In genomic region chr15:66067687-66068086, GRCh38 we compare ENCODE assay signal across 19 cellular contexts.
"Had no signal": no experiment of that assay in that cellular context is flagged by ENCODE, and none has a peak within 500 bp of the region (broad histone marks: within the 10 kb centered on the region; RNA-seq: fewer than 3 reads in every experiment).

No MANE protein-coding gene starts in this region.

- H3K4me3 Mint-ChIP-seq: activated naive CD4-positive, alpha-beta T cell treated with anti-CD3 and anti-CD28 coated beads, Interleukin-2, amount 10 ng/mL, durations not matched to agents 7 days and 5 days; activated T-helper 17 cell treated with anti-CD3 and anti-CD28 coated beads, Interleukin-2, amount 50 U/mL, for 72 hours; natural killer cell treated with Interleukin-12 subunit alpha and Interleukin-12 subunit beta and Interleukin-15 and Interleukin-18, amount 100 ng/mL, for 72 hours had no signal

- H3K27me3 ChIP-seq: ascending aorta, transverse colon, vagina had no signal

- ATAC-seq: activated T-helper 17 cell treated with anti-CD3 and anti-CD28 coated beads, Interleukin-2, amount 50 U/mL, for 72 hours; natural killer cell treated with Interleukin-12 subunit alpha and Interleukin-12 subunit beta and Interleukin-15 and Interleukin-18, amount 100 ng/mL, for 72 hours had no signal

- H3K27me3 Mint-ChIP-seq: activated T-helper 17 cell treated with anti-CD3 and anti-CD28 coated beads, Interleukin-2, amount 50 U/mL, for 72 hours had no signal

- H3K4me1 ChIP-seq: ascending aorta, transverse colon, vagina had no signal

- H3K9me3 Mint-ChIP-seq: activated naive CD4-positive, alpha-beta T cell treated with anti-CD3 and anti-CD28 coated beads, Interleukin-2, amount 10 ng/mL, durations not matched to agents 7 days and 5 days; activated T-helper 17 cell treated with anti-CD3 and anti-CD28 coated beads, Interleukin-2, amount 50 U/mL, for 72 hours; natural killer cell treated with Interleukin-12 subunit alpha and Interleukin-12 subunit beta and Interleukin-15 and Interleukin-18, amount 100 ng/mL, for 72 hours had no signal

- H3K27ac Mint-ChIP-seq: activated naive CD4-positive, alpha-beta T cell treated with anti-CD3 and anti-CD28 coated beads, Interleukin-2, amount 10 ng/mL, durations not matched to agents 7 days and 5 days; activated T-helper 17 cell treated with anti-CD3 and anti-CD28 coated beads, Interleukin-2, amount 50 U/mL, for 72 hours; natural killer cell treated with Interleukin-12 subunit alpha and Interleukin-12 subunit beta and Interleukin-15 and Interleukin-18, amount 100 ng/mL, for 72 hours had no signal

- H3K4me1 Mint-ChIP-seq: activated naive CD4-positive, alpha-beta T cell treated with anti-CD3 and anti-CD28 coated beads, Interleukin-2, amount 10 ng/mL, durations not matched to agents 7 days and 5 days; activated T-helper 17 cell treated with anti-CD3 and anti-CD28 coated beads, Interleukin-2, amount 50 U/mL, for 72 hours had no signal

- H3K27ac ChIP-seq: ascending aorta, esophagus squamous epithelium, left ventricle myocardium inferior, skin epidermis, transverse colon, vagina had no signal

- DNase-seq: activated CD4-positive, alpha-beta T cell treated with anti-CD3 and anti-CD28 coated beads for 1 hour; activated CD4-positive, alpha-beta T cell treated with anti-CD3 and anti-CD28 coated beads, Interleukin-2, amount 50 U/mL, for 48 hours; activated naive CD4-positive, alpha-beta T cell treated with anti-CD3 and anti-CD28 coated beads, Interleukin-2, amount 10 ng/mL, durations not matched to agents 7 days and 5 days; esophagus squamous epithelium; hippocampal formation; left ventricle myocardium inferior; nucleus accumbens; stimulated activated CD4-positive, alpha-beta T cell treated with anti-CD3 and anti-CD28 coated beads, Interleukin-15, amount 100 ng/mL, for 24 hours; stimulated activated CD4-positive, alpha-beta T cell treated with anti-CD3 and anti-CD28 coated beads, Interleukin-4, amount 100 ng/mL, for 1 hour; stimulated activated CD8-positive, alpha-beta memory T cell treated with anti-CD3 and anti-CD28 coated beads, Interleukin-4, amount 100 ng/mL, for 48 hours; stimulated activated naive CD4-positive, alpha-beta T cell treated with Interleukin-2 at 50 U/mL for 16 hours; T-helper 1 cell; T1000; transverse colon had no signal

- H3K4me3 ChIP-seq: ascending aorta, esophagus squamous epithelium, left ventricle myocardium inferior, skin epidermis, transverse colon, vagina had no signal

- H3K36me3 Mint-ChIP-seq: activated naive CD4-positive, alpha-beta T cell treated with anti-CD3 and anti-CD28 coated beads, Interleukin-2, amount 10 ng/mL, durations not matched to agents 7 days and 5 days; natural killer cell treated with Interleukin-12 subunit alpha and Interleukin-12 subunit beta and Interleukin-15 and Interleukin-18, amount 100 ng/mL, for 72 hours had no signal

- H3K9me3 ChIP-seq: ascending aorta, esophagus squamous epithelium, left ventricle myocardium inferior, transverse colon, vagina had no signal

- H3K36me3 ChIP-seq: ascending aorta, esophagus squamous epithelium, left ventricle myocardium inferior, transverse colon, vagina had no signal
